ENCODE assay signal across 18 cellular contexts in the genomic region with DNA sequence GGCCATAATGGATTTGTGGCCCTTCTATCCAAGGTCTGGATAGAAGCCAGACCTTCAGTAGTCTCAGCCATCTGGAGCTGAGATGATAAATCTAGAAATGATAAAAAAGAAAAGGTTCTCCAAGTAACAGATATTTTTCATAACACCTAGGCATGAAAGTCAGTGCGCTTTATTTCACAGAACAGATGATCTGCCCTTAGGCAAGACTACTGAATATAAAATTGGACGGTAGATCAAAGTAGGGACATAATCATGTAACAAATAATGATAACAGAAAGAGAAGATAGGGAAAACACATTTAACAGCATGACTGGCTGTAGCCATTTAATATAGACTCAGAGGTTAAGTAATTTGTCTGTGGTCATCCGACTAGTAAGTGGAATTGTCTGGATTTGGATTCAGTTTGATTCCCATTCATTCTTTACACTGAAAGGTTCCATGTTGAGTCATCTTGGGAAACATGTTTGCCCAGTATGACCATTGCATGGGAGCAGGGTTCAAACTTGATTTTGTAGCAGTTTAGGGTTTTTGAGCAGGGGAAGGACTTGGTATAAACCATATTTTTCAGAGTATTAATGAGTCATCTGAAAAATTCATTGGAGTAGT. TPM values are rescaled to one million over a fixed set of nuclear protein-coding genes. Genes with fewer than 3 reads are reported as not detected.
"Had no signal": no experiment of that assay in that cellular context is flagged by ENCODE, and none has a peak within 500 bp of the region (broad histone marks: within the 10 kb centered on the region; RNA-seq: fewer than 3 reads in every experiment).

No MANE protein-coding gene starts in this region.

- H3K4me3 ChIP-seq: esophagus squamous epithelium, ovary, psoas muscle, right lobe of liver, stomach had no signal

- H3K9me3 ChIP-seq: esophagus squamous epithelium, ovary, psoas muscle, right lobe of liver, stomach had no signal

- ATAC-seq: activated CD8-positive, alpha-beta T cell treated with anti-CD3 and anti-CD28 coated beads for 36 hours; activated naive CD8-positive, alpha-beta T cell treated with anti-CD3 and anti-CD28 coated beads, Interleukin-2, amount 50 U/mL, for 24 hours; effector memory CD8-positive, alpha-beta T cell; naive thymus-derived CD4-positive, alpha-beta T cell; psoas muscle; right lobe of liver; stimulated activated effector memory CD8-positive, alpha-beta T cell treated with anti-CD3 and anti-CD28 coated beads, Interleukin-12 subunit alpha, Interleukin-12 subunit beta, amount 100 ng/mL, for 72 hours had no signal

- H3K4me1 ChIP-seq: esophagus squamous epithelium, right lobe of liver had no signal

- H3K27me3 ChIP-seq: esophagus squamous epithelium, ovary, right lobe of liver, stomach had no signal

- H3K27ac ChIP-seq: esophagus squamous epithelium, ovary, right lobe of liver, stomach had no signal

- H3K36me3 ChIP-seq: esophagus squamous epithelium, ovary, right lobe of liver had no signal

- DNase-seq: activated CD4-positive, alpha-beta T cell treated with anti-CD3 and anti-CD28 coated beads, Interleukin-2, amount 10 ng/mL, durations not matched to agents 24 days and 14 days; activated CD4-positive, CD25-positive, alpha-beta regulatory T cell; activated CD8-positive, alpha-beta T cell treated with anti-CD3 and anti-CD28 coated beads for 36 hours; activated naive CD4-positive, alpha-beta T cell treated with anti-CD3 and anti-CD28 coated beads for 36 hours; activated naive CD8-positive, alpha-beta T cell treated with anti-CD3 and anti-CD28 coated beads, Interleukin-2, amount 50 U/mL, for 24 hours; activated T-cell treated with anti-CD3 and anti-CD28 coated beads, Interleukin-2, amount 50 U/mL, for 24 hours; aorta; effector memory CD8-positive, alpha-beta T cell; esophagus squamous epithelium; mesenchymal stem cell; naive thymus-derived CD4-positive, alpha-beta T cell; ovary; psoas muscle; right lobe of liver; stimulated activated CD4-positive, alpha-beta T cell treated with anti-CD3 and anti-CD28 coated beads, Interleukin-4, amount 100 ng/mL, for 24 hours; stomach; T1000 had no signal

RNA-seq across cellular contexts. Expression of gene CAVIN4, which starts 4.1 kb away (rescaled TPM):
- total RNA-seq: activated naive CD4-positive, alpha-beta T cell treated with anti-CD3 and anti-CD28 coated beads for 36 hours had no signal
- polyA plus RNA-seq: naive thymus-derived CD4-positive, alpha-beta T cell had no signal
